ENCODE assay signal across 3 cellular contexts in genomic region chr6:37585937-37586336, GRCh38.
TF ChIP-seq lines count a peak whose summit lies in the region.

No MANE protein-coding gene starts in this region.

TF ChIP-seq in IMR-90, 13 proteins besides CTCF, POLR2A, EP300 and RAD21 (continued from another document):
- TF ChIP-seq CHD1 (IDR thresholded peaks at IDR 0.05; ENCODE audit: low read depth, low read length) (no peak), RFX5 (IDR thresholded peaks at IDR 0.05; ENCODE audit: low read depth, low read length) (no peak), SMC3 (IDR thresholded peaks at IDR 0.05; ENCODE audit: low read depth, low read length) (no peak), CEBPB (IDR thresholded peaks at IDR 0.05; ENCODE audit: low read depth, low read length) (no peak), MAFK (IDR thresholded peaks at IDR 0.05; ENCODE audit: low read depth, low read length) (no peak), FOS (IDR thresholded peaks at IDR 0.05; ENCODE audit: low read depth, low read length) (no peak), MXI1 (IDR thresholded peaks at IDR 0.05; ENCODE audit: borderline replicate concordance, low read depth, low read length) (no peak), RCOR1 (IDR thresholded peaks at IDR 0.05; ENCODE audit: insufficient replicate concordance, low read length) (no peak), NFE2L2 (IDR thresholded peaks at IDR 0.05; ENCODE audit: low read depth, low read length) (no peak)

TF ChIP-seq in SK-N-SH treated with all-trans-retinoic acid at 6 μM for 48 hours, 23 proteins besides CTCF, POLR2A, EP300 and RAD21 (continued from another document):
- TF ChIP-seq POU6F1 (CRISPR knock-in tag; IDR thresholded peaks at IDR 0.05; ENCODE audit: borderline replicate concordance, low read depth) (no peak), GLIS3 (CRISPR knock-in tag; IDR thresholded peaks at IDR 0.05) (no peak), ARNTL (CRISPR knock-in tag; IDR thresholded peaks at IDR 0.05; ENCODE audit: borderline replicate concordance, low read depth) (no peak), OSR1 (CRISPR knock-in tag; IDR thresholded peaks at IDR 0.05) (no peak), ZC3H10 (CRISPR knock-in tag; IDR thresholded peaks at IDR 0.05) (no peak), TOX (CRISPR knock-in tag; IDR thresholded peaks at IDR 0.05; ENCODE audit: borderline replicate concordance) (no peak), ESRRG (CRISPR knock-in tag; IDR thresholded peaks at IDR 0.05) (no peak), RARB (CRISPR knock-in tag; IDR thresholded peaks at IDR 0.05) (no peak), ISL1 (CRISPR knock-in tag; IDR thresholded peaks at IDR 0.05) (no peak), CSDC2 (CRISPR knock-in tag; IDR thresholded peaks at IDR 0.05) (no peak), SNAI2 (CRISPR knock-in tag; IDR thresholded peaks at IDR 0.05) (no peak), ZNF565 (CRISPR knock-in tag; conservative IDR thresholded peaks at IDR 0.05; ENCODE audit: low read depth) (no peak), PPARA (CRISPR knock-in tag; IDR thresholded peaks at IDR 0.05; ENCODE audit: borderline replicate concordance) (no peak), BACH2 (CRISPR knock-in tag; IDR thresholded peaks at IDR 0.05; ENCODE audit: borderline replicate concordance) (no peak), ZFP30 (CRISPR knock-in tag; IDR thresholded peaks at IDR 0.05) (no peak), ZFP3 (CRISPR knock-in tag; IDR thresholded peaks at IDR 0.05) (no peak)
- TF ChIP-seq, protein P1, sequence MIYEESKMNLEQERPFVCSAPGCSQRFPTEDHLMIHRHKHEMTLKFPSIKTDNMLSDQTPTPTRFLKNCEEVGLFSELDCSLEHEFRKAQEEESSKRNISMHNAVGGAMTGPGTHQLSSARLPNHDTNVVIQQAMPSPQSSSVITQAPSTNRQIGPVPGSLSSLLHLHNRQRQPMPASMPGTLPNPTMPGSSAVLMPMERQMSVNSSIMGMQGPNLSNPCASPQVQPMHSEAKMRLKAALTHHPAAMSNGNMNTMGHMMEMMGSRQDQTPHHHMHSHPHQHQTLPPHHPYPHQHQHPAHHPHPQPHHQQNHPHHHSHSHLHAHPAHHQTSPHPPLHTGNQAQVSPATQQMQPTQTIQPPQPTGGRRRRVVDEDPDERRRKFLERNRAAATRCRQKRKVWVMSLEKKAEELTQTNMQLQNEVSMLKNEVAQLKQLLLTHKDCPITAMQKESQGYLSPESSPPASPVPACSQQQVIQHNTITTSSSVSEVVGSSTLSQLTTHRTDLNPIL (CRISPR knock-in tag; IDR thresholded peaks at IDR 0.05; ENCODE audit: low read depth) = no peak

TF ChIP-seq in neural cell, 6 proteins besides CTCF, POLR2A, EP300 and RAD21 (continued from another document):
- TF ChIP-seq, protein P2, sequence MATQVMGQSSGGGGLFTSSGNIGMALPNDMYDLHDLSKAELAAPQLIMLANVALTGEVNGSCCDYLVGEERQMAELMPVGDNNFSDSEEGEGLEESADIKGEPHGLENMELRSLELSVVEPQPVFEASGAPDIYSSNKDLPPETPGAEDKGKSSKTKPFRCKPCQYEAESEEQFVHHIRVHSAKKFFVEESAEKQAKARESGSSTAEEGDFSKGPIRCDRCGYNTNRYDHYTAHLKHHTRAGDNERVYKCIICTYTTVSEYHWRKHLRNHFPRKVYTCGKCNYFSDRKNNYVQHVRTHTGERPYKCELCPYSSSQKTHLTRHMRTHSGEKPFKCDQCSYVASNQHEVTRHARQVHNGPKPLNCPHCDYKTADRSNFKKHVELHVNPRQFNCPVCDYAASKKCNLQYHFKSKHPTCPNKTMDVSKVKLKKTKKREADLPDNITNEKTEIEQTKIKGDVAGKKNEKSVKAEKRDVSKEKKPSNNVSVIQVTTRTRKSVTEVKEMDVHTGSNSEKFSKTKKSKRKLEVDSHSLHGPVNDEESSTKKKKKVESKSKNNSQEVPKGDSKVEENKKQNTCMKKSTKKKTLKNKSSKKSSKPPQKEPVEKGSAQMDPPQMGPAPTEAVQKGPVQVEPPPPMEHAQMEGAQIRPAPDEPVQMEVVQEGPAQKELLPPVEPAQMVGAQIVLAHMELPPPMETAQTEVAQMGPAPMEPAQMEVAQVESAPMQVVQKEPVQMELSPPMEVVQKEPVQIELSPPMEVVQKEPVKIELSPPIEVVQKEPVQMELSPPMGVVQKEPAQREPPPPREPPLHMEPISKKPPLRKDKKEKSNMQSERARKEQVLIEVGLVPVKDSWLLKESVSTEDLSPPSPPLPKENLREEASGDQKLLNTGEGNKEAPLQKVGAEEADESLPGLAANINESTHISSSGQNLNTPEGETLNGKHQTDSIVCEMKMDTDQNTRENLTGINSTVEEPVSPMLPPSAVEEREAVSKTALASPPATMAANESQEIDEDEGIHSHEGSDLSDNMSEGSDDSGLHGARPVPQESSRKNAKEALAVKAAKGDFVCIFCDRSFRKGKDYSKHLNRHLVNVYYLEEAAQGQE (IDR thresholded peaks at IDR 0.05; ENCODE audit: borderline replicate concordance) = no peak
- TF ChIP-seq TAF1 (IDR thresholded peaks at IDR 0.05; ENCODE audit: low read depth) = no peak
- TF ChIP-seq EZH2 (IDR thresholded peaks at IDR 0.05; ENCODE audit: borderline replicate concordance, insufficient read depth, low read length, poor library complexity, severe bottlenecking) = no peak
